ENCODE assay signal across 3 cellular contexts in the genomic region with DNA sequence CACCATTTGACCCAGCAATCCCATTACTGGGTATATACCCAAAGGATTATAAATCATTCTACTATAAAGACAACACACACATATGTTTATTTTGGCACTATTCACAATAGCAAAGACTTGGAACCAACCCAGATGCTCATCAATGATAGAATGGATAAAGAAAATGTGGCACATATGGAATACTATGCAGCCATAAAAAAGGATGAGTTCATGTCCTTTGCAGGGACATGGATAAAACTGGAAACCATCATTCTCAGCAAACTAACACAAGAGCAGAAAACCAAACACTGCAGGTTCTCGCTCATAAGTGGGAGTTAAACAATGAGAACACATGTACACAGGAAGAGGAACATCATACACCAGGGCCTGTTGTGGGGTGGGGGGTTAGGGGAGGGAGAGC. TPM values are rescaled to one million over a fixed set of nuclear protein-coding genes. Genes with fewer than 3 reads are reported as not detected.
"Had no signal": no experiment of that assay in that cellular context is flagged by ENCODE, and none has a peak within 500 bp of the region (broad histone marks: within the 10 kb centered on the region; RNA-seq: fewer than 3 reads in every experiment).

No MANE protein-coding gene starts in this region.

RNA-seq across cellular contexts. Expression of gene WNT7A, which starts 48.9 kb away (rescaled TPM):
- total RNA-seq: HepG2, HT-29, IMR-90 had no signal
- polyA plus RNA-seq: HepG2, IMR-90 had no signal
